8 cellular contexts compared by ENCODE assay signal in genomic region chr12:54017027-54017788, GRCh38. TPM values are rescaled to one million over a fixed set of nuclear protein-coding genes. Genes with fewer than 3 reads are reported as not detected.
DNase-seq lines count a peak whose midpoint lies in the region; ATAC-seq and TF ChIP-seq lines count a peak whose summit lies in the region.

No MANE protein-coding gene starts in this region.

- intact Hi-C loops in psoas muscle (cut with DNase I): no loop called here

- ATAC-seq in GM21390 (IDR thresholded peaks at IDR 0.05; ENCODE audit: unreplicated experiment): peak; percentile 34
- ATAC-seq in psoas muscle: peak; percentile 63 to 75 (median 70)

- WGBS in psoas muscle, 3 donors: 0 to 1% (median 0%) methylated on average over 23 to 24 of the region's 24 CpGs

- H3K27me3 ChIP-seq in psoas muscle (ENCODE audit: insufficient read depth in 3 of 3, low read length in 2 of 3): peaks cover 0 to 9% (median 1%) of the 10 kb centered on the region in 3 donors

- peaks cover 39% of the 10 kb centered on the region for H3K4me1 ChIP-seq in psoas muscle

- H3K27ac ChIP-seq in psoas muscle: peak overlapping the region; percentile 99

- in situ Hi-C loops in SK-MEL-5 (cut with HindIII; ENCODE audit: low pct_unique_long_range_greater_than_20kb, low sequenced_read_pairs): no loop called here

- DNase-seq in DMS79 (lab: John Stamatoyannopoulos, UW): peak; percentile 49
- DNase-seq in HT1080 (ENCODE audit: low read depth): peak; percentile 24
- peak; percentile 55 for DNase-seq in SK-MEL-5 (ENCODE audit: low read depth, low spot score)
- peak in 1 of 2 donors; percentile 44 for DNase-seq in foreskin fibroblast
- DNase-seq in psoas muscle: peak; percentile 76 to 86
- no peak for DNase-seq in hypothalamus (lab: John Stamatoyannopoulos, UW)
- no peak for DNase-seq in stimulated activated CD4-positive, alpha-beta T cell treated with anti-CD3 and anti-CD28 coated beads, Interleukin-4, amount 100 ng/mL, for 1 hour

- H3K36me3 ChIP-seq in psoas muscle (ENCODE audit: insufficient read depth in 1 of 2, low read depth in 1 of 2): no peaks in the 10 kb centered on the region

- H3K4me3 ChIP-seq in foreskin fibroblast (ENCODE audit: low read depth in 1 of 2, low read length in 2 of 2) (peak overlapping the region; percentile 59 to 91), psoas muscle (peak overlapping the region; percentile 77)

- TF ChIP-seq CTCF in foreskin fibroblast (IDR thresholded peaks at IDR 0.05; ENCODE audit: low read depth, low read length) (no peak), psoas muscle (IDR thresholded peaks at IDR 0.05) (peak; percentile 11)

- no peaks in the 10 kb centered on the region for H3K9me3 ChIP-seq in psoas muscle

RNA-seq across cellular contexts. Expression of gene HOXC8, which starts 8.4 kb away (rescaled TPM):
- total RNA-seq in HT1080 (2014; rRNA removed; shearing (Covaris generic)): 1.9 and 2.9 TPM in 2 replicates
- polyA plus RNA-seq in HT1080 (2015; cell fraction: cytosol; rRNA removed): 5.6 and 6.3 TPM in 2 replicates
- 3.1 and 3.5 TPM in 2 replicates for polyA plus RNA-seq in HT1080 (2015; cell fraction: nucleus; rRNA removed)
- 1.0 and 1.1 TPM in 2 replicates for total RNA-seq in SK-MEL-5 (2014; rRNA removed; shearing (Covaris generic))
- polyA plus RNA-seq in SK-MEL-5 (2015; cell fraction: cytosol; rRNA removed): 4.2 and 5.3 TPM in 2 replicates
- 6.3 and 7.8 TPM in 2 replicates for polyA plus RNA-seq in SK-MEL-5 (2015; cell fraction: nucleus; rRNA removed)
- total RNA-seq in psoas muscle: 10 to 100 TPM in 1 of 4 donors, 1 to 10 TPM in 3; 6.7 to 10.2 (median 9.0) TPM
- polyA plus RNA-seq in psoas muscle: 1 to 10 TPM; 1.6 to 8.8 (median 3.3) TPM

RNA-seq across cellular contexts. Expression of gene HOXC6, which starts 11.0 kb away (rescaled TPM):
- 1.3 and 2.0 TPM in 2 replicates for total RNA-seq in HT1080 (2014; rRNA removed; shearing (Covaris generic))
- 5.8 and 6.7 TPM in 2 replicates for polyA plus RNA-seq in HT1080 (2015; cell fraction: cytosol; rRNA removed)
- polyA plus RNA-seq in HT1080 (2015; cell fraction: nucleus; rRNA removed): 10.2 and 10.6 TPM in 2 replicates
- total RNA-seq in SK-MEL-5 (2014; rRNA removed; shearing (Covaris generic)): 1.5 and 2.1 TPM in 2 replicates
- 8.4 and 10.3 TPM in 2 replicates for polyA plus RNA-seq in SK-MEL-5 (2015; cell fraction: cytosol; rRNA removed)
- 4.1 and 13.3 TPM in 2 replicates for polyA plus RNA-seq in SK-MEL-5 (2015; cell fraction: nucleus; rRNA removed)
- 10 to 100 TPM in 2 of 4 donors, 1 to 10 TPM in 2; 5.2 to 23.6 (median 12.5) TPM for total RNA-seq in psoas muscle
- 1 to 10 TPM; 2.2 to 9.5 (median 4.7) TPM for polyA plus RNA-seq in psoas muscle

RNA-seq across cellular contexts. Expression of gene HOXC5, which starts 15.6 kb away (rescaled TPM):
- 0.70 and 2.3 TPM in 2 replicates for total RNA-seq in HT1080 (2014; rRNA removed; shearing (Covaris generic))
- polyA plus RNA-seq in HT1080 (2015; cell fraction: cytosol; rRNA removed): 2.2 and 2.9 TPM in 2 replicates
- 0.77 and 1.9 TPM in 2 replicates for polyA plus RNA-seq in HT1080 (2015; cell fraction: nucleus; rRNA removed)
- total RNA-seq in SK-MEL-5 (2014; rRNA removed; shearing (Covaris generic)): not detected in 2 replicates
- not detected in 2 replicates for polyA plus RNA-seq in SK-MEL-5 (2015; cell fraction: cytosol; rRNA removed)
- polyA plus RNA-seq in SK-MEL-5 (2015; cell fraction: nucleus; rRNA removed): not detected in 2 replicates
- total RNA-seq in psoas muscle: 1 to 10 TPM in 2 of 4 donors, under 1 TPM in 2; 0.25 to 3.3 (median 1.1) TPM
- polyA plus RNA-seq in psoas muscle: under 1 TPM; 0.03 to 0.58 (median 0.04) TPM

RNA-seq across cellular contexts. Expression of gene HOXC9, which starts 17.2 kb away (rescaled TPM):
- total RNA-seq in HT1080 (2014; rRNA removed; shearing (Covaris generic)): 9.7 and 12.2 TPM in 2 replicates
- 5.6 and 7.5 TPM in 2 replicates for polyA plus RNA-seq in HT1080 (2015; cell fraction: cytosol; rRNA removed)
- 6.2 and 6.7 TPM in 2 replicates for polyA plus RNA-seq in HT1080 (2015; cell fraction: nucleus; rRNA removed)
- 7.2 and 9.4 TPM in 2 replicates for total RNA-seq in SK-MEL-5 (2014; rRNA removed; shearing (Covaris generic))
- polyA plus RNA-seq in SK-MEL-5 (2015; cell fraction: cytosol; rRNA removed): 12.0 and 14.2 TPM in 2 replicates
- 0.28 and 1.6 TPM in 2 replicates for polyA plus RNA-seq in SK-MEL-5 (2015; cell fraction: nucleus; rRNA removed)
- 10 to 100 TPM in 2 of 4 donors, 1 to 10 TPM in 2; 6.4 to 14.6 (median 9.2) TPM for total RNA-seq in psoas muscle
- polyA plus RNA-seq in psoas muscle: 10 to 100 TPM in 2 of 3 donors, 1 to 10 TPM in 1; 8.8 to 31.1 (median 16.4) TPM

RNA-seq across cellular contexts. Expression of gene HOXC10, which starts 32.3 kb away (rescaled TPM):
- total RNA-seq in HT1080 (2014; rRNA removed; shearing (Covaris generic)): 2.7 and 3.8 TPM in 2 replicates
- 11.5 and 13.8 TPM in 2 replicates for polyA plus RNA-seq in HT1080 (2015; cell fraction: cytosol; rRNA removed)
- 2.5 and 5.9 TPM in 2 replicates for polyA plus RNA-seq in HT1080 (2015; cell fraction: nucleus; rRNA removed)
- 0.45 and 0.53 TPM in 2 replicates for total RNA-seq in SK-MEL-5 (2014; rRNA removed; shearing (Covaris generic))
- polyA plus RNA-seq in SK-MEL-5 (2015; cell fraction: cytosol; rRNA removed): 4.3 and 6.6 TPM in 2 replicates
- polyA plus RNA-seq in SK-MEL-5 (2015; cell fraction: nucleus; rRNA removed): 1.7 and 2.5 TPM in 2 replicates
- 10 to 100 TPM in 2 of 4 donors, 1 to 10 TPM in 2; 3.0 to 79.4 (median 34.3) TPM for total RNA-seq in psoas muscle
- 100 to 1,000 TPM in 1 of 3 donors, 10 to 100 TPM in 2; 43.4 to 129 (median 74.1) TPM for polyA plus RNA-seq in psoas muscle

Comparison
In these comparisons a context has a peak if more than half of its experiments do, and no peak if none do; other contexts are left out.
1. DNase-seq: peak in DMS79 (single experiment), HT1080 (single experiment), SK-MEL-5 (single experiment) and psoas muscle (2 of 2); none in hypothalamus (0 of 51) and stimulated activated CD4-positive, alpha-beta T cell treated with anti-CD3 and anti-CD28 coated beads, Interleukin-4, amount 100 ng/mL, for 1 hour (single experiment).